16 cellular contexts compared by ENCODE assay signal in the genomic region with DNA sequence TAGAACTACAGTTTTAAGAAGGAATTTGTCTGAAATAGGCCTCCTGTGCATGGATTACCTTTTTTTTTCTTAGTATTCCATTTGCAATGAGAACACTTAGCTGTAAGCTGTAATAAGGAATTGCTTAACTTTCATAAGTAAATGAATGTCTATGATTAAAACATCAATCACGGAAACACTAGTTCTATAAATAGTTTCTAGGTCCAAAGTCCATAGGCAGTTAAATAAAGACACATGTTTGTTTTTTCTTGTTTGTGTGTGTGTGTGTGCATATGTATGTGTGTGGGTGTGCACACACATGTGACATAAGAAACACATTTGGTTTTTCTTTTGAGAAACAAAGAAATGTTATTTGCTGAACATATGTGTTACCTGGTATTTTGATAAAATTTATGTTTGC. TPM values are rescaled to one million over a fixed set of nuclear protein-coding genes. Genes with fewer than 3 reads are reported as not detected.
DNase-seq lines count a peak whose midpoint lies in the region; ATAC-seq and TF ChIP-seq lines count a peak whose summit lies in the region.
"Had no signal": no experiment of that assay in that cellular context is flagged by ENCODE, and none has a peak within 500 bp of the region (broad histone marks: within the 10 kb centered on the region; RNA-seq: fewer than 3 reads in every experiment).

No MANE protein-coding gene starts in this region.

- 18% methylated on average over 1 of the region's 1 CpG for WGBS in liver

- H3K9me3 Mint-ChIP-seq in activated T-helper 2 cell treated with anti-CD3 and anti-CD28 coated beads, Interferon-gamma antibody, Interleukin-2, Interleukin-4, amounts not matched to agents 10 μg/mL and 5 μg/mL and 100 μg/mL, durations not matched to agents 14 hours and 24 hours and 36 hours: peaks cover 6% of the 10 kb centered on the region

- in situ Hi-C loops in brain microvascular endothelial cell (cut with HindIII; ENCODE audit: low pct_ligation_motif_present, low sequenced_read_pairs): no loop called here

- H3K4me3 ChIP-seq in BLaER1 treated with 17β-estradiol and CSF1 and Interleukin-3, amounts not matched to agents 10 nM and 100 nM: no peak overlapping the region
- H3K4me3 ChIP-seq in liver (ENCODE audit: low read depth in 1 of 3, low read length in 3 of 3) (no peak overlapping the region), brain microvascular endothelial cell (ENCODE audit: low read depth, low read length) (no peak overlapping the region)
- H3K4me3 ChIP-seq: thoracic aorta had no signal

- H3K27ac ChIP-seq in BLaER1 treated with 17β-estradiol and CSF1 and Interleukin-3, amounts not matched to agents 10 nM and 100 nM: peak overlapping the region in 4 of 11 experiments; percentile 72 to 81 (median 74); a peak in 4 of 22 replicates
- H3K27ac ChIP-seq in liver (ENCODE audit: low read depth in 1 of 2, low read length in 2 of 2) (peak overlapping the region; percentile 25 to 62), brain microvascular endothelial cell (no peak overlapping the region)
- H3K27ac ChIP-seq: C4-2B, RWPE1, thoracic aorta had no signal

- no peak overlapping the region for H3K4me3 Mint-ChIP-seq in activated T-helper 2 cell treated with anti-CD3 and anti-CD28 coated beads, Interferon-gamma antibody, Interleukin-2, Interleukin-4, amounts not matched to agents 10 μg/mL and 5 μg/mL and 100 μg/mL, durations not matched to agents 14 hours and 24 hours and 36 hours (ENCODE audit: low read depth)

- intact Hi-C loops in activated T-helper 2 cell treated with anti-CD3 and anti-CD28 coated beads, Interferon-gamma antibody, Interleukin-2, Interleukin-4, amounts not matched to agents 10 μg/mL and 5 μg/mL and 100 μg/mL, durations not matched to agents 14 hours and 24 hours and 36 hours (cut with micrococcal nuclease): loop anchor here (5.0 to 10.0 kb wide), 5 partner anchors 41 to 1014 kb away; partner anchors contain the start of genes PPM1K, PYURF and SNCA

- ATAC-seq in HG02623 (IDR thresholded peaks at IDR 0.05; ENCODE audit: unreplicated experiment) (no peak), HG03521 (IDR thresholded peaks at IDR 0.05; ENCODE audit: unreplicated experiment) (no peak)

- H3K27ac Mint-ChIP-seq in activated T-helper 2 cell treated with anti-CD3 and anti-CD28 coated beads, Interferon-gamma antibody, Interleukin-2, Interleukin-4, amounts not matched to agents 10 μg/mL and 5 μg/mL and 100 μg/mL, durations not matched to agents 14 hours and 24 hours and 36 hours: peak overlapping the region; percentile 67

- H3K9ac ChIP-seq in BLaER1 treated with 17β-estradiol and CSF1 and Interleukin-3, amounts not matched to agents 10 nM and 100 nM: no peak overlapping the region
- peak overlapping the region in 1 of 2 donors; percentile 55 for H3K9ac ChIP-seq in liver (ENCODE audit: low read depth in 1 of 2, low read length in 2 of 2)

- peaks cover 5 to 15% (median 8%) of the 10 kb centered on the region in 11 experiments; a peak in 12 of 22 replicates for H3K9me3 ChIP-seq in BLaER1 treated with 17β-estradiol and CSF1 and Interleukin-3, amounts not matched to agents 10 nM and 100 nM (replicated peaks in 1 of 11)
- no peaks in the 10 kb centered on the region for H3K9me3 ChIP-seq in liver (ENCODE audit: control insufficient read depth in 4 of 4, low read length in 3 of 4)
- H3K9me3 ChIP-seq: thoracic aorta had no signal

- H3K27me3 ChIP-seq in BLaER1 treated with 17β-estradiol and CSF1 and Interleukin-3, amounts not matched to agents 10 nM and 100 nM: no peaks in the 10 kb centered on the region
- no peaks in the 10 kb centered on the region for H3K27me3 ChIP-seq in liver (ENCODE audit: control insufficient read depth in 4 of 4, insufficient read depth in 4 of 4, low read length in 3 of 4)
- H3K27me3 ChIP-seq in brain microvascular endothelial cell (replicated peaks): no peaks in the 10 kb centered on the region

- peaks cover 74% of the 10 kb centered on the region for H3K4me1 Mint-ChIP-seq in activated T-helper 2 cell treated with anti-CD3 and anti-CD28 coated beads, Interferon-gamma antibody, Interleukin-2, Interleukin-4, amounts not matched to agents 10 μg/mL and 5 μg/mL and 100 μg/mL, durations not matched to agents 14 hours and 24 hours and 36 hours (ENCODE audit: low read depth)

- no peaks in the 10 kb centered on the region for H3K27me3 Mint-ChIP-seq in activated T-helper 2 cell treated with anti-CD3 and anti-CD28 coated beads, Interferon-gamma antibody, Interleukin-2, Interleukin-4, amounts not matched to agents 10 μg/mL and 5 μg/mL and 100 μg/mL, durations not matched to agents 14 hours and 24 hours and 36 hours (ENCODE audit: low read depth)

- no peaks in the 10 kb centered on the region for H3K36me3 ChIP-seq in BLaER1 treated with 17β-estradiol and CSF1 and Interleukin-3, amounts not matched to agents 10 nM and 100 nM
- H3K36me3 ChIP-seq in liver (ENCODE audit: control insufficient read depth in 4 of 4, insufficient read depth in 3 of 4, low read depth in 1 of 4, low read length in 3 of 4): peaks cover 0 to 2% (median 0%) of the 10 kb centered on the region in 4 donors
- H3K36me3 ChIP-seq in brain microvascular endothelial cell (replicated peaks): no peaks in the 10 kb centered on the region
- H3K36me3 ChIP-seq: thoracic aorta had no signal

- H4K20me1 ChIP-seq in BLaER1 treated with 17β-estradiol and CSF1 and Interleukin-3, amounts not matched to agents 10 nM and 100 nM: no peaks in the 10 kb centered on the region

- TF ChIP-seq CTCF in liver (IDR thresholded peaks at IDR 0.05; ENCODE audit: low read depth, low read length, missing input control) (no peak), brain microvascular endothelial cell (IDR thresholded peaks at IDR 0.05; ENCODE audit: low read depth, low read length, missing control alignments) (no peak)

- H3K4me1 ChIP-seq in BLaER1 treated with 17β-estradiol and CSF1 and Interleukin-3, amounts not matched to agents 10 nM and 100 nM: peaks cover 76 to 97% (median 88%) of the 10 kb centered on the region in 10 experiments
- H3K4me1 ChIP-seq in liver (ENCODE audit: control insufficient read depth in 4 of 4, insufficient read depth in 4 of 4, low read length in 3 of 4): peaks cover 0 to 34% (median 19%) of the 10 kb centered on the region in 4 donors

- TF ChIP-seq RAD21 in liver (IDR thresholded peaks at IDR 0.05): peak in 1 of 2 donors; percentile 13

- H3K4me2 ChIP-seq in BLaER1 treated with 17β-estradiol and CSF1 and Interleukin-3, amounts not matched to agents 10 nM and 100 nM: peak overlapping the region; percentile 81 to 98 (median 91); a peak in 20 of 22 replicates

- H3K36me3 Mint-ChIP-seq in activated T-helper 2 cell treated with anti-CD3 and anti-CD28 coated beads, Interferon-gamma antibody, Interleukin-2, Interleukin-4, amounts not matched to agents 10 μg/mL and 5 μg/mL and 100 μg/mL, durations not matched to agents 14 hours and 24 hours and 36 hours (ENCODE audit: low read depth): peaks cover 26% of the 10 kb centered on the region

- peak; percentile 69 for DNase-seq in HT-29 (ENCODE audit: low spot score)
- no peak for DNase-seq in activated T-helper 2 cell treated with anti-CD3 and anti-CD28 coated beads, Interferon-gamma antibody, Interleukin-2, Interleukin-4, amounts not matched to agents 10 μg/mL and 5 μg/mL and 100 μg/mL, durations not matched to agents 14 hours and 24 hours and 36 hours (ENCODE audit: low spot score)
- no peak for DNase-seq in brain microvascular endothelial cell
- DNase-seq: activated naive CD4-positive, alpha-beta T cell; central memory CD4-positive, alpha-beta T cell; islet precursor cell; Kasumi-1; NCI-H146; NCI-H524 treated with DMSO at 0.1 percent for 48 hours had no signal

TF ChIP-seq in liver, 16 proteins besides CTCF, POLR2A, EP300 and RAD21:
- TF ChIP-seq REST (IDR thresholded peaks at IDR 0.05) (no peak), HNF4G (IDR thresholded peaks at IDR 0.05) (peak; percentile 90), YY1 (IDR thresholded peaks at IDR 0.05) (peak; percentile 55), RXRA (IDR thresholded peaks at IDR 0.05) (peak; percentile 38 to 50), NR2F2 (IDR thresholded peaks at IDR 0.05) (no peak), FOXA2 (IDR thresholded peaks at IDR 0.05) (no peak), JUND (IDR thresholded peaks at IDR 0.05) (peak in 1 of 2 donors; percentile 44), HNF4A (conservative IDR thresholded peaks at IDR 0.05) (peak; percentile 89 to 96), EGR1 (IDR thresholded peaks at IDR 0.05; ENCODE audit: low read depth in 2 of 2) (peak; percentile 26 to 39), SP1 (IDR thresholded peaks at IDR 0.05) (peak; percentile 81)

RNA-seq across cellular contexts. Expression of gene GPRIN3, which starts 11.2 kb away (rescaled TPM):
- total RNA-seq in HT-29 (2014; rRNA removed; shearing (Covaris generic)): 2.4 and 3.3 TPM in 2 replicates
- 10.7 and 11.6 TPM in 2 replicates for total RNA-seq in activated T-helper 2 cell treated with anti-CD3 and anti-CD28 coated beads, Interferon-gamma antibody, Interleukin-2, Interleukin-4, amounts not matched to agents 10 μg/mL and 5 μg/mL and 100 μg/mL, durations not matched to agents 14 hours and 24 hours and 36 hours
- 1 to 10 TPM; 1.4 to 1.5 TPM for total RNA-seq in liver
- polyA plus RNA-seq in liver: under 1 TPM; 0.25 to 0.44 TPM
